Comparison of ENCODE assay signal across 24 cellular contexts in genomic region chr18:4821801-4822200, GRCh38.
"Had no signal": no experiment of that assay in that cellular context is flagged by ENCODE, and none has a peak within 500 bp of the region (broad histone marks: within the 10 kb centered on the region; RNA-seq: fewer than 3 reads in every experiment).

No MANE protein-coding gene starts in this region.

- H3K4me3 ChIP-seq: ascending aorta, breast epithelium, cardiac muscle cell, colonic mucosa, gastrocnemius medialis had no signal

- H3K4me1 ChIP-seq: ascending aorta, breast epithelium, colonic mucosa, foreskin keratinocyte, gastrocnemius medialis had no signal

- H3K9me3 ChIP-seq: ascending aorta, breast epithelium, gastrocnemius medialis had no signal

- H3K36me3 ChIP-seq: ascending aorta, breast epithelium, cardiac muscle cell, colonic mucosa, gastrocnemius medialis had no signal

- H3K27ac ChIP-seq: ascending aorta, breast epithelium, cardiac muscle cell, colonic mucosa, foreskin keratinocyte, gastrocnemius medialis had no signal

- ATAC-seq: activated CD4-positive, alpha-beta T cell treated with anti-CD3 and anti-CD28 coated beads for 36 hours; activated naive CD4-positive, alpha-beta T cell treated with anti-CD3 and anti-CD28 coated beads, Interleukin-2, amount 50 U/mL, for 72 hours; activated T-cell treated with anti-CD3 and anti-CD28 coated beads, Interleukin-2, amount 50 U/mL, for 72 hours; esophagus mucosa; foreskin keratinocyte; gastrocnemius medialis had no signal

- H3K27me3 ChIP-seq: ascending aorta, breast epithelium, cardiac muscle cell, colonic mucosa, foreskin keratinocyte, gastrocnemius medialis had no signal

- DNase-seq: activated CD4-positive, alpha-beta memory T cell treated with anti-CD3 and anti-CD28 coated beads, Interleukin-2, amount 10 ng/mL, durations not matched to agents 7 days and 5 days; activated CD4-positive, alpha-beta T cell treated with anti-CD3 and anti-CD28 coated beads for 36 hours; activated CD4-positive, alpha-beta T cell treated with anti-CD3 and anti-CD28 coated beads, Interleukin-2, amount 10 ng/mL, durations not matched to agents 24 days and 14 days; activated CD4-positive, alpha-beta T cell treated with anti-CD3 and anti-CD28 coated beads, Interleukin-2, amount 50 U/mL, for 4 hours; activated CD4-positive, CD25-positive, alpha-beta regulatory T cell; activated CD4-positive, CD25-positive, alpha-beta regulatory T cell treated with anti-CD3 and anti-CD28 coated beads, Interleukin-2, amount 50 U/mL, for 72 hours; activated CD8-positive, alpha-beta memory T cell treated with anti-CD3 and anti-CD28 coated beads, Interleukin-2, amount 50 U/mL, for 48 hours; activated gamma-delta T cell; activated naive CD4-positive, alpha-beta T cell; activated naive CD4-positive, alpha-beta T cell treated with anti-CD3 and anti-CD28 coated beads, Interleukin-2, amount 10 ng/mL, durations not matched to agents 7 days and 5 days; activated naive CD8-positive, alpha-beta T cell treated with anti-CD3 and anti-CD28 coated beads, Interleukin-2, amount 10 ng/mL, durations not matched to agents 7 days and 5 days; activated T-cell treated with anti-CD3 and anti-CD28 coated beads for 4 hours; activated T-cell treated with anti-CD3 and anti-CD28 coated beads, Interleukin-2, amount 50 U/mL, for 24 hours; activated T-cell treated with anti-CD3 and anti-CD28 coated beads, Interleukin-2, amount 50 U/mL, for 72 hours; colonic mucosa; effector CD8-positive, alpha-beta T cell; foreskin keratinocyte; gastrocnemius medialis; T-helper 2 cell had no signal
